In the genomic region with DNA sequence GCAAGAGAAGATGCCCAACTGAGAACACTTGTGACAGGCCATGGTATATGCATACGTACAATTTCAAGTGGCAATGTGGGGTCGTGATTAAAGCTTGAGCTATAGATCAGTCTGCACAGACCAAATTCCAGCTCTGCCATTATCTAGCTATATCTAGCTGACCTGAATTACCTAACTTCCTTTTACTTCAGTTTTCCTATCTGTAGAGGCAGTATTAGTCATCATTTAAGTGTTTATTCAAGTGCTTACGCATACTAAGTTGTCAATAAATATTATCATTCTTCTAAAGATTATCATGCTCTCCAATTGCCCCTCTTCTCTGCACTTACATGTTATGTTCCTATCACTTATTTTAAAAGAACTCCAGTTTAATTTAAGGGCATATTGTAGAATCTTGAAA, we compare ENCODE assay signal across 27 cellular contexts.
"Had no signal": no experiment of that assay in that cellular context is flagged by ENCODE, and none has a peak within 500 bp of the region (broad histone marks: within the 10 kb centered on the region; RNA-seq: fewer than 3 reads in every experiment).

No MANE protein-coding gene starts in this region.

- FAIRE-seq: RCC 7860, TTC549 had no signal

- H3K4me3 ChIP-seq: MG63, PC-9 had no signal

- H3K9me3 ChIP-seq: MG63 had no signal

- ATAC-seq: activated CD8-positive, alpha-beta T cell treated with anti-CD3 and anti-CD28 coated beads for 36 hours; activated T-cell treated with anti-CD3 and anti-CD28 coated beads, Interleukin-2, amount 50 U/mL, for 72 hours; activated T-helper 17 cell treated with anti-CD3 and anti-CD28 coated beads, Interleukin-2, amount 50 U/mL, for 72 hours had no signal

- H3K36me3 ChIP-seq: MG63 had no signal

- H3K4me2 ChIP-seq: PC-9 had no signal

- H3K27ac ChIP-seq: PC-9, RWPE1 had no signal

- H3K27me3 ChIP-seq: MG63 had no signal

- H2AFZ ChIP-seq: PC-9 had no signal

- DNase-seq: activated CD4-positive, alpha-beta T cell treated with anti-CD3 and anti-CD28 coated beads, Interleukin-2, amount 10 ng/mL, durations not matched to agents 24 days and 14 days; activated CD4-positive, alpha-beta T cell treated with anti-CD3 and anti-CD28 coated beads, Interleukin-2, amount 50 U/mL, for 4 hours; activated CD8-positive, alpha-beta T cell treated with anti-CD3 and anti-CD28 coated beads for 36 hours; activated effector memory CD4-positive, alpha-beta T cell treated with anti-CD3 and anti-CD28 coated beads, Interleukin-2, amount 50 U/mL, for 16 hours; activated naive CD4-positive, alpha-beta T cell; activated naive CD4-positive, alpha-beta T cell treated with anti-CD3 and anti-CD28 coated beads, Interleukin-2, amount 50 U/mL, for 16 hours; activated naive CD8-positive, alpha-beta T cell treated with anti-CD3 and anti-CD28 coated beads for 36 hours; activated T-cell treated with anti-CD3 and anti-CD28 coated beads, Interleukin-2, amount 50 U/mL, for 1 hour; activated T-cell treated with anti-CD3 and anti-CD28 coated beads, Interleukin-2, amount 50 U/mL, for 72 hours; amniotic stem cell; aorta; Kasumi-1; MG63; NCI-H1048; NCI-H1105 treated with DMSO at 0.1 percent for 48 hours; NCI-H1436; NCI-H1694; NCI-H2081 treated with DMSO at 0.1 percent for 48 hours; NCI-H226; NCI-H524 treated with DMSO at 0.1 percent for 48 hours; NK-92 treated with Interleukin-12 subunit alpha and Interleukin-12 subunit beta, amount 100 ng/mL, for 24 hours; Right ventricle myocardium superior had no signal
